In the genomic region with DNA sequence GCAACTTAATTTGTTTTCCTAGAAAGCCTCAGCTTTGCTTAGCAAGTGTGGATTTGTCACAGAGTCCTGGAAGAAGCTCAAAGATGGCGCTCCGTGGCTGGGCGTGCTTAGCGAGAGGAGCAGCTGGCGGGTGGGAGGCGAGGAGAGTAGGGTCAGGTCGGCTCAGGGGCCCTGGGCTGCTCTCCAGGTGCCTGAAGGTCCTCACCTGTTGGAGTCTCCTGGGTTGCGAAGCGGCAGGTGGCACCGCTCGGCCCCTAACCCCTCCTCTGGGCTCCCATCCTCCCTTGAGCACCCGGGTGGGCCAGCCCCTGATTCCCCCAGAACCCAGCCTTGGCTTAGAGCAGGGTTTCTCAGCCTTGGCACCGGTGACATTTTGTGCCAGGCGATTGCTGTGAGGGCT, we compare ENCODE assay signal across 18 cellular contexts. TPM values are rescaled to one million over a fixed set of nuclear protein-coding genes. Genes with fewer than 3 reads are reported as not detected.
"Had no signal": no experiment of that assay in that cellular context is flagged by ENCODE, and none has a peak within 500 bp of the region (broad histone marks: within the 10 kb centered on the region; RNA-seq: fewer than 3 reads in every experiment).

No MANE protein-coding gene starts in this region.

- DNase-seq: activated CD4-positive, alpha-beta T cell treated with anti-CD3 and anti-CD28 coated beads, Interleukin-2, amount 10 ng/mL, durations not matched to agents 7 days and 5 days; activated naive CD4-positive, alpha-beta T cell treated with Interleukin-2 at 50 U/mL for 16 hours; activated naive CD8-positive, alpha-beta T cell treated with anti-CD3 and anti-CD28 coated beads, Interleukin-2, amount 10 ng/mL, durations not matched to agents 7 days and 5 days; erythroblast; left ventricle myocardium superior; mesenchymal stem cell; spleen; stimulated activated CD4-positive, alpha-beta T cell treated with anti-CD3 and anti-CD28 coated beads, Interleukin-4, amount 100 ng/mL, for 4 hours; T1000; testis had no signal

- ATAC-seq: activated CD4-positive, CD25-positive, alpha-beta regulatory T cell treated with anti-CD3 and anti-CD28 coated beads, Interleukin-2, amount 50 U/mL, for 24 hours; body of pancreas; left ventricle myocardium superior; naive thymus-derived CD8-positive, alpha-beta T cell; pancreas; stimulated activated memory B cell treated with anti-CD40 and anti-IgM and Interleukin-4, amounts not matched to agents 10 μg/mL and 1 μg/mL and 100 μg/mL, for 72 hours had no signal

- H3K4me3 Mint-ChIP-seq: activated CD4-positive, alpha-beta T cell treated with anti-CD3 and anti-CD28 coated beads, Interleukin-2, amount 10 ng/mL, durations not matched to agents 7 days and 5 days; activated naive CD8-positive, alpha-beta T cell treated with anti-CD3 and anti-CD28 coated beads, Interleukin-2, amount 10 ng/mL, durations not matched to agents 7 days and 5 days; activated T-helper 1 cell treated with anti-CD3 and anti-CD28 coated beads, Interleukin-12 subunit alpha, Interleukin-12 subunit beta, Interleukin-2, Interleukin-4 antibody, amounts not matched to agents 30 ng/mL and 10 ng/mL and 1 ng/mL, durations not matched to agents 14 hours and 24 hours and 36 hours; naive thymus-derived CD8-positive, alpha-beta T cell; stimulated activated memory B cell treated with anti-CD40 and anti-IgM and Interleukin-4, amounts not matched to agents 10 μg/mL and 1 μg/mL and 100 μg/mL, for 72 hours had no signal

- H3K4me3 ChIP-seq: body of pancreas, pancreas, spleen, testis had no signal

- H3K36me3 ChIP-seq: pancreas, spleen had no signal

- H3K9me3 ChIP-seq: body of pancreas, pancreas, spleen, testis had no signal

- H3K27ac Mint-ChIP-seq: activated CD4-positive, alpha-beta T cell treated with anti-CD3 and anti-CD28 coated beads, Interleukin-2, amount 10 ng/mL, durations not matched to agents 7 days and 5 days; activated naive CD8-positive, alpha-beta T cell treated with anti-CD3 and anti-CD28 coated beads, Interleukin-2, amount 10 ng/mL, durations not matched to agents 7 days and 5 days; activated T-helper 1 cell treated with anti-CD3 and anti-CD28 coated beads, Interleukin-12 subunit alpha, Interleukin-12 subunit beta, Interleukin-2, Interleukin-4 antibody, amounts not matched to agents 30 ng/mL and 10 ng/mL and 1 ng/mL, durations not matched to agents 14 hours and 24 hours and 36 hours; stimulated activated memory B cell treated with anti-CD40 and anti-IgM and Interleukin-4, amounts not matched to agents 10 μg/mL and 1 μg/mL and 100 μg/mL, for 72 hours had no signal

- H3K9me3 Mint-ChIP-seq: activated CD4-positive, alpha-beta T cell treated with anti-CD3 and anti-CD28 coated beads, Interleukin-2, amount 10 ng/mL, durations not matched to agents 7 days and 5 days; activated naive CD8-positive, alpha-beta T cell treated with anti-CD3 and anti-CD28 coated beads, Interleukin-2, amount 10 ng/mL, durations not matched to agents 7 days and 5 days; activated T-helper 1 cell treated with anti-CD3 and anti-CD28 coated beads, Interleukin-12 subunit alpha, Interleukin-12 subunit beta, Interleukin-2, Interleukin-4 antibody, amounts not matched to agents 30 ng/mL and 10 ng/mL and 1 ng/mL, durations not matched to agents 14 hours and 24 hours and 36 hours; naive thymus-derived CD8-positive, alpha-beta T cell; stimulated activated memory B cell treated with anti-CD40 and anti-IgM and Interleukin-4, amounts not matched to agents 10 μg/mL and 1 μg/mL and 100 μg/mL, for 72 hours had no signal

- H3K27me3 Mint-ChIP-seq: activated naive CD8-positive, alpha-beta T cell treated with anti-CD3 and anti-CD28 coated beads, Interleukin-2, amount 10 ng/mL, durations not matched to agents 7 days and 5 days had no signal

- H3K4me1 Mint-ChIP-seq: activated CD4-positive, alpha-beta T cell treated with anti-CD3 and anti-CD28 coated beads, Interleukin-2, amount 10 ng/mL, durations not matched to agents 7 days and 5 days; activated naive CD8-positive, alpha-beta T cell treated with anti-CD3 and anti-CD28 coated beads, Interleukin-2, amount 10 ng/mL, durations not matched to agents 7 days and 5 days had no signal

- H3K27ac ChIP-seq: body of pancreas, pancreas, spleen, testis had no signal

- H3K4me1 ChIP-seq: body of pancreas, pancreas, testis had no signal

- H3K36me3 Mint-ChIP-seq: activated naive CD8-positive, alpha-beta T cell treated with anti-CD3 and anti-CD28 coated beads, Interleukin-2, amount 10 ng/mL, durations not matched to agents 7 days and 5 days; naive thymus-derived CD8-positive, alpha-beta T cell; stimulated activated memory B cell treated with anti-CD40 and anti-IgM and Interleukin-4, amounts not matched to agents 10 μg/mL and 1 μg/mL and 100 μg/mL, for 72 hours had no signal

- H3K27me3 ChIP-seq: body of pancreas, pancreas, testis had no signal

RNA-seq across cellular contexts. Expression of a gene that starts 25.1 kb away (rescaled TPM):
- total RNA-seq: activated CD4-positive, alpha-beta T cell treated with anti-CD3 and anti-CD28 coated beads, Interleukin-2, amount 10 ng/mL, durations not matched to agents 7 days and 5 days; activated naive CD8-positive, alpha-beta T cell treated with anti-CD3 and anti-CD28 coated beads, Interleukin-2, amount 10 ng/mL, durations not matched to agents 7 days and 5 days; activated T-helper 1 cell treated with anti-CD3 and anti-CD28 coated beads, Interleukin-12 subunit alpha, Interleukin-12 subunit beta, Interleukin-2, Interleukin-4 antibody, amounts not matched to agents 30 ng/mL and 10 ng/mL and 1 ng/mL, durations not matched to agents 14 hours and 24 hours and 36 hours; body of pancreas; kidney epithelial cell; left ventricle myocardium superior; pancreas; T-helper 1 cell treated with Interleukin-12 subunit alpha and Interleukin-12 subunit beta and Interleukin-4 antibody, amounts not matched to agents 30 ng/mL and 1 ng/mL, for 36 hours had no signal
